8 cellular contexts compared by ENCODE assay signal in the genomic region with DNA sequence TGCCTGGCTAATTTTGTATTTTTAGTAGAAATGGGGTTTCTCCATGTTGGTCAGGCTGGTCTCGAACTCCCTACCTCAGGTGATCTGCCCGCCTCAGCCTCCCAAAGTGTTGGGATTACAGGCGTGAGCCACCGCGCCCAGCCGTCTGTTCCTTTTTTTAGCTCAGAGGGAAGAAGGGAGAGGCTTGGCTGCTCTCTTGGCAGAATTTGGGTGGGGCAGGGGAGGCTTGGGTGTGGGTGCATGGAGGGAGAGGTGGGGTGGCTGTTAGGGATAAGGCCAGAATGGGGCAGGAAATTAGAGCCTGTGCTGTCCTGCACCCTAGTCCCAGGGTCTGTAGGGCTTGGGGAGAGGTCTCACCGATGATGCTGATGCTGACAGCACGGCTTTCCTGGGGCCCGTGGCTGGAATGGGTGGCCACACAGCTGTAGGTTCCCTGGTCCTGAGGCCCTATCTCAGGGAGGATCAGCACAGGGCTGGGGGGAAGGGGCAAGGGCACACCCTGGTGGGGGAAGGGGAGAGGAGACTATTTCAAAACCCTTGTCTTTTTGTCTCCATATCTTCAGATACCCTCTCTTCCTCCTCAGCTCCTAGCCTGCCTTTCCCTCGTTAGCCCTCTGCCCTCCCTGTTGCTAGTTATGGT. TPM values are rescaled to one million over a fixed set of nuclear protein-coding genes. Genes with fewer than 3 reads are reported as not detected.
DNase-seq lines count a peak whose midpoint lies in the region; ATAC-seq and TF ChIP-seq lines count a peak whose summit lies in the region.
"Had no signal": no experiment of that assay in that cellular context is flagged by ENCODE, and none has a peak within 500 bp of the region (broad histone marks: within the 10 kb centered on the region; RNA-seq: fewer than 3 reads in every experiment).

No MANE protein-coding gene starts in this region.

- ATAC-seq in left ventricle myocardium superior (no peak), HG03521 (IDR thresholded peaks at IDR 0.05; ENCODE audit: unreplicated experiment) (no peak)

- no peak overlapping the region for H3K4me3 Mint-ChIP-seq in endodermal cell

- no peaks in the 10 kb centered on the region for H3K9me3 Mint-ChIP-seq in endodermal cell

- H3K27ac ChIP-seq in cardiac muscle cell (peak overlapping the region; percentile 71), endodermal cell (ENCODE audit: low read depth, low read length) (no peak overlapping the region), subcutaneous abdominal adipose tissue (ENCODE audit: low read depth, low read length) (peak overlapping the region; percentile 63)
- H3K27ac ChIP-seq: Peyer's patch had no signal

- H3K27me3 Mint-ChIP-seq in endodermal cell (ENCODE audit: insufficient read depth), result no peaks in the 10 kb centered on the region

- no peak overlapping the region for H3K9ac ChIP-seq in endodermal cell (ENCODE audit: extremely low read depth, low read length, poor library complexity, severe bottlenecking)
- peak overlapping the region in 1 of 5 donors; percentile 13 for H3K9ac ChIP-seq in subcutaneous abdominal adipose tissue (ENCODE audit: low read length in 5 of 5)

- H3K4me1 ChIP-seq in cardiac muscle cell (ENCODE audit: low read depth), result peaks cover 6% of the 10 kb centered on the region
- no peaks in the 10 kb centered on the region for H3K4me1 ChIP-seq in endodermal cell (ENCODE audit: control insufficient read depth, insufficient read depth, low read length)
- H3K4me1 ChIP-seq in subcutaneous abdominal adipose tissue (ENCODE audit: control insufficient read depth in 5 of 5, insufficient read depth in 5 of 5, low read length in 5 of 5), result peaks cover 8 to 59% (median 45%) of the 10 kb centered on the region in 5 donors

- peaks cover 8% of the 10 kb centered on the region for H3K36me3 ChIP-seq in cardiac muscle cell
- H3K36me3 ChIP-seq in endodermal cell (ENCODE audit: control insufficient read depth, insufficient read depth, low read length), result peaks cover 20% of the 10 kb centered on the region
- H3K36me3 ChIP-seq in subcutaneous abdominal adipose tissue (ENCODE audit: control insufficient read depth in 5 of 5, insufficient read depth in 5 of 5, low read length in 5 of 5), result peaks cover 0 to 53% (median 32%) of the 10 kb centered on the region in 5 donors

- H3K27ac Mint-ChIP-seq in endodermal cell, result peak overlapping the region; percentile 75

- H3K4me1 Mint-ChIP-seq in endodermal cell, result peaks cover 31% of the 10 kb centered on the region

- WGBS in endodermal cell (ENCODE audit: insufficient coverage in 1 of 2, insufficient read length in 1 of 2), 2 experiments, result 95 to 100% methylated on average over 2 to 10 of the region's 10 CpGs

- intact Hi-C loops in left ventricle myocardium superior (cut with micrococcal nuclease), result no loop called here

- H3K9me3 ChIP-seq in cardiac muscle cell (ENCODE audit: low read depth) (no peaks in the 10 kb centered on the region), endodermal cell (ENCODE audit: control insufficient read depth, low read length) (no peaks in the 10 kb centered on the region), subcutaneous abdominal adipose tissue (ENCODE audit: control insufficient read depth in 5 of 5, low read length in 5 of 5) (no peaks in the 10 kb centered on the region)
- H3K9me3 ChIP-seq: Peyer's patch had no signal

- H3K4me3 ChIP-seq in cardiac muscle cell (no peak overlapping the region), endodermal cell (ENCODE audit: low read length) (no peak overlapping the region), subcutaneous abdominal adipose tissue (ENCODE audit: low read depth in 1 of 5, low read length in 5 of 5) (no peak overlapping the region)
- H3K4me3 ChIP-seq: Peyer's patch had no signal

- DNase-seq in cardiac muscle cell (ENCODE audit: low read depth in 1 of 2, low spot score in 1 of 2), result no peak
- no peak for DNase-seq in left ventricle myocardium superior
- no peak for DNase-seq in endodermal cell
- DNase-seq in SIG-M5 treated with dmso at 0.1 percent for 504 hours (lab: John Stamatoyannopoulos, UW; ENCODE audit: unreplicated experiment), result no peak
- DNase-seq: NCI-H510A had no signal

- H3K36me3 Mint-ChIP-seq in endodermal cell (ENCODE audit: low read depth), result peaks cover 40% of the 10 kb centered on the region

- no peaks in the 10 kb centered on the region for H3K27me3 ChIP-seq in cardiac muscle cell
- no peaks in the 10 kb centered on the region for H3K27me3 ChIP-seq in endodermal cell (ENCODE audit: control insufficient read depth, insufficient read depth, low read length, poor library complexity, severe bottlenecking)
- H3K27me3 ChIP-seq in subcutaneous abdominal adipose tissue (ENCODE audit: control insufficient read depth in 5 of 5, insufficient read depth in 4 of 5, low read length in 5 of 5), result no peaks in the 10 kb centered on the region
- H3K27me3 ChIP-seq: Peyer's patch had no signal

- TF ChIP-seq CTCF in cardiac muscle cell (IDR thresholded peaks at IDR 0.05; ENCODE audit: low read depth, low read length) (no peak), endodermal cell (conservative IDR thresholded peaks at IDR 0.05) (peak; percentile 49)

RNA-seq across cellular contexts. Expression of a gene that starts 2.0 kb away (rescaled TPM):
- total RNA-seq in cardiac muscle cell, result 5.0 and 13.5 TPM in 2 replicates
- 4.8 and 9.8 TPM in 2 replicates for polyA plus RNA-seq in cardiac muscle cell
- 3.0 TPM for total RNA-seq in left ventricle myocardium superior
- 10 to 100 TPM; 29.8 to 35.2 TPM for total RNA-seq in endodermal cell
- 16.4 TPM for polyA plus RNA-seq in endodermal cell (2013, experiment 1 of 2)
- polyA plus RNA-seq in endodermal cell (2013, experiment 2 of 2), result 11.9 TPM

RNA-seq across cellular contexts. Expression of a gene that starts 3.8 kb away (rescaled TPM):
- total RNA-seq in cardiac muscle cell, result 180 and 188 TPM in 2 replicates
- 232 and 237 TPM in 2 replicates for polyA plus RNA-seq in cardiac muscle cell
- total RNA-seq in left ventricle myocardium superior, result 94.1 TPM
- 10 to 100 TPM; 68.0 to 71.3 TPM for total RNA-seq in endodermal cell
- polyA plus RNA-seq in endodermal cell (2013, experiment 1 of 2), result 114 TPM
- 109 TPM for polyA plus RNA-seq in endodermal cell (2013, experiment 2 of 2)

RNA-seq across cellular contexts. Expression of a gene that starts 6.1 kb away (rescaled TPM):
- total RNA-seq in cardiac muscle cell (128 and 146 TPM in 2 replicates), left ventricle myocardium superior (49.7 TPM), endodermal cell (100 to 1,000 TPM; 124 to 147 TPM)
- polyA plus RNA-seq in cardiac muscle cell, result 69.3 and 69.6 TPM in 2 replicates
- 126 TPM for polyA plus RNA-seq in endodermal cell (2013, experiment 1 of 2)
- 113 TPM for polyA plus RNA-seq in endodermal cell (2013, experiment 2 of 2)

RNA-seq across cellular contexts. Expression of a gene that starts 8.0 kb away (rescaled TPM):
- total RNA-seq in cardiac muscle cell (124 and 130 TPM in 2 replicates), left ventricle myocardium superior (46.5 TPM), endodermal cell (100 to 1,000 TPM; 246 to 263 TPM)
- polyA plus RNA-seq in cardiac muscle cell, result 17.3 and 23.9 TPM in 2 replicates
- 184 TPM for polyA plus RNA-seq in endodermal cell (2013, experiment 1 of 2)
- polyA plus RNA-seq in endodermal cell (2013, experiment 2 of 2), result 171 TPM

RNA-seq across cellular contexts. Expression of a gene that starts 10.4 kb away (rescaled TPM):
- 16.7 and 18.0 TPM in 2 replicates for total RNA-seq in cardiac muscle cell
- 14.5 and 17.4 TPM in 2 replicates for polyA plus RNA-seq in cardiac muscle cell
- total RNA-seq in left ventricle myocardium superior, result 5.9 TPM
- total RNA-seq in endodermal cell, result 10 to 100 TPM; 12.9 to 25.0 TPM
- polyA plus RNA-seq in endodermal cell (2013, experiment 1 of 2), result 5.7 TPM
- polyA plus RNA-seq in endodermal cell (2013, experiment 2 of 2), result 6.7 TPM
